ENCODE assay signal across 19 cellular contexts in the genomic region with DNA sequence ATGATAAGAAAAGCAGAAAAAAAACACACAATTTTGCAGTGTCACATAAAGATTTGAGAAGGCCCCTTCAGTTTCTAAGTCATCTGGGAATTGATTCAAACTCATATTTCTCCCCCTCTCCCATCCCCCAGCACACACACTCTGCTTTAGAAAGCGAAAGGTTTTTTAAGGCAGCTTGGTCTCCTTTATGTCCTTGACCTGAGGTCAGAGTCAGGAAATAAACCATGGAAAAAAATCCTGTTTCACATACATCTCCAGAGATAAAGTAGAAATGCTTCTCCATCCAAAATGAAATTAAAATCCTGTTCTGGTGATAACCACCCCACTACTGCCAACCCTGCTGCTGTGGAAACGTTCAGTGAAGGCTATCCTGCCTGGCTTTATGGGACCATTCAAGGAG. TPM values are rescaled to one million over a fixed set of nuclear protein-coding genes. Genes with fewer than 3 reads are reported as not detected.
DNase-seq lines count a peak whose midpoint lies in the region; ATAC-seq and TF ChIP-seq lines count a peak whose summit lies in the region.
"Had no signal": no experiment of that assay in that cellular context is flagged by ENCODE, and none has a peak within 500 bp of the region (broad histone marks: within the 10 kb centered on the region; RNA-seq: fewer than 3 reads in every experiment).

No MANE protein-coding gene starts in this region.

- H3K9me3 ChIP-seq in right cardiac atrium (ENCODE audit: control insufficient read depth, low read length) = no peaks in the 10 kb centered on the region
- peaks cover 0 to 10% of the 10 kb centered on the region in 2 donors for H3K9me3 ChIP-seq in right atrium auricular region
- peaks cover 0 to 9% (median 7%) of the 10 kb centered on the region in 4 donors for H3K9me3 ChIP-seq in esophagus muscularis mucosa
- H3K9me3 ChIP-seq in muscle layer of duodenum (ENCODE audit: control insufficient read depth in 1 of 2, low read length in 2 of 2) = peaks cover 5 to 7% of the 10 kb centered on the region in 2 donors
- H3K9me3 ChIP-seq in uterus = peaks cover 0 to 2% of the 10 kb centered on the region in 2 donors
- H3K9me3 ChIP-seq in CD8-positive, alpha-beta memory T cell (ENCODE audit: low read length) = no peaks in the 10 kb centered on the region
- H3K9me3 ChIP-seq: HAP-1 had no signal

- H3K27ac Mint-ChIP-seq in CD8-positive, alpha-beta memory T cell = no peak overlapping the region
- H3K27ac Mint-ChIP-seq: CD4-positive, alpha-beta memory T cell had no signal

- DNase-seq in right cardiac atrium (no peak), right atrium auricular region (ENCODE audit: low spot score) (no peak), esophagus muscularis mucosa (ENCODE audit: extremely low spot score) (no peak), uterus (no peak), RKO (ENCODE audit: low spot score) (no peak)
- no peak for DNase-seq in CD8-positive, alpha-beta memory T cell
- DNase-seq: 8988T; Calu3; CD4-positive, alpha-beta memory T cell; DMS79 treated with DMSO at 0.1 percent for 48 hours; GF-D8 had no signal

- no peak for TF ChIP-seq EP300 in esophagus muscularis mucosa (IDR thresholded peaks at IDR 0.05)

- ATAC-seq in right cardiac atrium (no peak), HG02759 (IDR thresholded peaks at IDR 0.05; ENCODE audit: unreplicated experiment) (no peak)

- TF ChIP-seq CTCF in right atrium auricular region (IDR thresholded peaks at IDR 0.05) (no peak), esophagus muscularis mucosa (IDR thresholded peaks at IDR 0.05) (no peak), uterus (IDR thresholded peaks at IDR 0.05) (no peak)

- H3K27me3 ChIP-seq in right cardiac atrium (ENCODE audit: control insufficient read depth, insufficient read depth) = no peaks in the 10 kb centered on the region
- H3K27me3 ChIP-seq in right atrium auricular region = no peaks in the 10 kb centered on the region
- H3K27me3 ChIP-seq in esophagus muscularis mucosa = no peaks in the 10 kb centered on the region
- no peaks in the 10 kb centered on the region for H3K27me3 ChIP-seq in muscle layer of duodenum (ENCODE audit: low read depth, low read length)
- no peaks in the 10 kb centered on the region for H3K27me3 ChIP-seq in uterus
- no peaks in the 10 kb centered on the region for H3K27me3 ChIP-seq in CD8-positive, alpha-beta memory T cell (ENCODE audit: insufficient read depth, low read length, poor library complexity, severe bottlenecking)
- H3K27me3 ChIP-seq: BLaER1 had no signal

- no peaks in the 10 kb centered on the region for H3K36me3 Mint-ChIP-seq in CD8-positive, alpha-beta memory T cell
- H3K36me3 Mint-ChIP-seq: CD14-positive monocyte; CD4-positive, alpha-beta memory T cell had no signal

- H3K36me3 ChIP-seq in right atrium auricular region (peaks cover 67% of the 10 kb centered on the region), esophagus muscularis mucosa (peaks cover 25 to 71% (median 45%) of the 10 kb centered on the region in 4 donors), muscle layer of duodenum (ENCODE audit: control insufficient read depth in 1 of 2, insufficient read depth in 2 of 2, low read length in 2 of 2) (peaks cover 9 to 35% of the 10 kb centered on the region in 2 donors), uterus (no peaks in the 10 kb centered on the region)
- no peaks in the 10 kb centered on the region for H3K36me3 ChIP-seq in CD8-positive, alpha-beta memory T cell (ENCODE audit: insufficient read depth, low read length)
- H3K36me3 ChIP-seq: BLaER1, HAP-1 had no signal

- intact Hi-C loops in right cardiac atrium (cut with DNase I) (no loop called here), esophagus muscularis mucosa (cut with DNase I) (no loop called here), uterus (cut with DNase I; ENCODE audit: low total_unique reads) (no loop called here)

- H3K4me1 ChIP-seq in right cardiac atrium (ENCODE audit: control insufficient read depth, insufficient read depth, low read length) (peaks cover 9% of the 10 kb centered on the region), right atrium auricular region (peaks cover 0 to 24% of the 10 kb centered on the region in 2 donors), esophagus muscularis mucosa (peaks cover 10 to 43% (median 42%) of the 10 kb centered on the region in 4 donors), muscle layer of duodenum (ENCODE audit: control insufficient read depth in 1 of 2, insufficient read depth in 2 of 2, low read length in 2 of 2) (peaks cover 0 to 11% of the 10 kb centered on the region in 2 donors), uterus (peaks cover 3 to 8% of the 10 kb centered on the region in 2 donors)
- no peaks in the 10 kb centered on the region for H3K4me1 ChIP-seq in CD8-positive, alpha-beta memory T cell (ENCODE audit: insufficient read depth, low read length)
- H3K4me1 ChIP-seq: BLaER1, HAP-1 had no signal

- POLR2A ChIA-PET in CD8-positive, alpha-beta memory T cell (lab: Charles Lee) = no interaction called here

- H3K4me1 Mint-ChIP-seq in CD8-positive, alpha-beta memory T cell = no peaks in the 10 kb centered on the region
- H3K4me1 Mint-ChIP-seq: CD14-positive monocyte; CD4-positive, alpha-beta memory T cell had no signal

- peak overlapping the region; percentile 30 for H3K27ac ChIP-seq in right cardiac atrium (ENCODE audit: low read length)
- H3K27ac ChIP-seq in right atrium auricular region = peak overlapping the region in 1 of 2 donors; percentile 45
- peak overlapping the region; percentile 85 to 89 (median 88) for H3K27ac ChIP-seq in esophagus muscularis mucosa (replicated peaks in 1 of 4)
- peak overlapping the region; percentile 11 for H3K27ac ChIP-seq in muscle layer of duodenum (ENCODE audit: low read length)
- peak overlapping the region; percentile 51 to 61 for H3K27ac ChIP-seq in uterus
- no peak overlapping the region for H3K27ac ChIP-seq in CD8-positive, alpha-beta memory T cell (ENCODE audit: low read depth, low read length)
- H3K27ac ChIP-seq: BLaER1 had no signal

- 32% methylated on average over 2 of the region's 2 CpGs for WGBS in right cardiac atrium
- WGBS in esophagus muscularis mucosa = 54% methylated on average over 2 of the region's 2 CpGs

- peaks cover 0 to 2% (median 0%) of the 10 kb centered on the region in 5 donors for H3K9me3 Mint-ChIP-seq in CD8-positive, alpha-beta memory T cell

- CTCF ChIA-PET in CD8-positive, alpha-beta memory T cell (lab: Charles Lee) = no interaction called here

- H3K4me3 ChIP-seq in right cardiac atrium (ENCODE audit: low read length) (no peak overlapping the region), right atrium auricular region (no peak overlapping the region), esophagus muscularis mucosa (no peak overlapping the region), muscle layer of duodenum (ENCODE audit: low read depth in 1 of 2, low read length in 2 of 2) (no peak overlapping the region), uterus (no peak overlapping the region)
- no peak overlapping the region for H3K4me3 ChIP-seq in CD8-positive, alpha-beta memory T cell (ENCODE audit: low read length)
- H3K4me3 ChIP-seq: BLaER1, HAP-1 had no signal

- H3K27me3 Mint-ChIP-seq in CD8-positive, alpha-beta memory T cell = peaks cover 4 to 15% of the 10 kb centered on the region in 2 donors

- H3K4me3 Mint-ChIP-seq in CD8-positive, alpha-beta memory T cell = no peak overlapping the region
- H3K4me3 Mint-ChIP-seq: CD14-positive monocyte; CD4-positive, alpha-beta memory T cell had no signal

- TF ChIP-seq POLR2A in esophagus muscularis mucosa (IDR thresholded peaks at IDR 0.05; ENCODE audit: low read depth) (no peak), uterus (IDR thresholded peaks at IDR 0.05) (no peak)

RNA-seq across cellular contexts. Expression of gene TMEM252, which starts 52.6 kb away (rescaled TPM):
- not detected for total RNA-seq in right cardiac atrium
- 0.16 TPM for polyA plus RNA-seq in right cardiac atrium
- total RNA-seq in right atrium auricular region = not detected
- total RNA-seq in esophagus muscularis mucosa = under 1 TPM in 1 of 4 donors, not detected in 3; 0.34 TPM
- under 1 TPM in 1 of 4 donors, not detected in 3; 0.69 TPM for total RNA-seq in uterus
- not detected for total RNA-seq in CD8-positive, alpha-beta memory T cell
- polyA plus RNA-seq in CD8-positive, alpha-beta memory T cell = not detected
- total RNA-seq: A673; Calu3; CD4-positive, alpha-beta memory T cell; H4 had no signal
- polyA plus RNA-seq: AG04450; CD14-positive monocyte; CD4-positive, alpha-beta memory T cell had no signal
